8 cellular contexts compared by ENCODE assay signal in the genomic region with DNA sequence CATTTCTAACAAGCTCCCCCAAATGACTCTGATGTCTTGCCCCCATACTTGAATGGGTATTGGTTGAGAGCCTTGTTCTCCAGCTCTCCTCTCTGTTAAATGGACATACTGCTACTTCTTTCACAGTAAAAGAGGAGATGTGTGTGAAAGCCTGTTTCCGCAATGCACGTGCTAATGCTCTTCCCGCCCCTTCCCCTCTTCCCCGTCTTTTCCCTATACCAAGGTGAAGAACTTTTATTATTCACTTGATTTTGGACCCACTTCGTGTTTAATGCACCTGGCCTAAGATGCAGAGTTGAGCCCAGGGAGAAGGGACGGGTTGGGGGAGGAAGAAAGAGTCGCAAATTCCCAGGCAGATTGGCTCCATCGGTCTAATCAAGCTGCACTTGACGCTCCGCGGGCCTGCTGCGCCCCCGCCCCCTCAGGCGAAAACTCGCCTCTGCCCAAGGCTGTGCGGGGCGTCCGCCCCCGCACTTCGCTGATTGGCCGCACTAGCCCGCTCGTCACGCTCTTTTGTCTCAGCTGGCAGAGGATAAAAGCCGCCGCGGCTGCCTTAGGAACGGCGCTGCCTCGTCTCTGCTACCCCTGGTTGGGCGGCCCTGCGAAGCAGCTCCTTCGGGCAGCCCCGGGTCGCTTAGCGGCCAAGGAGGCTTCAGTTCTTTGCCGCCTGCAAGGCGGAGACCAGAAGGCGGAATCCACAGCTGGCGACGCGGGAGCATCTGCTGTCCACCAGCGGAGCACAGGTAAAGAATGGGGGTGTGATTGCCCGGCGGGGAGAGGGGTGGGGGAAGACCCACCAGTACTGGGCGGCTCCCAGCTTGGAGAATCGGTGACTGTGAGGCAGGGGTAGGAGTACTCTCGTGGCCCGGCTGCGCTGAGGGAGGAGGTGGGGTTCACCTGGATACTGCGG. TPM values are rescaled to one million over a fixed set of nuclear protein-coding genes. Genes with fewer than 3 reads are reported as not detected.
DNase-seq lines count a peak whose midpoint lies in the region; ATAC-seq and TF ChIP-seq lines count a peak whose summit lies in the region.

A gene (plus strand): TSS at position 562 of the 910 bp plus-strand sequence. CDS start 1,421 bp downstream, outside the sequence.

- peaks cover 10% of the 10 kb centered on the region for H3K4me1 Mint-ChIP-seq in activated naive CD4-positive, alpha-beta T cell treated with anti-CD3 and anti-CD28 coated beads, Interleukin-2, amount 10 ng/mL, durations not matched to agents 7 days and 5 days

- H3K4me3 Mint-ChIP-seq in activated naive CD4-positive, alpha-beta T cell treated with anti-CD3 and anti-CD28 coated beads, Interleukin-2, amount 10 ng/mL, durations not matched to agents 7 days and 5 days = peak within 1 kb of the TSS; percentile 41

- H3K9me3 Mint-ChIP-seq in activated naive CD4-positive, alpha-beta T cell treated with anti-CD3 and anti-CD28 coated beads, Interleukin-2, amount 10 ng/mL, durations not matched to agents 7 days and 5 days = no peaks in the 10 kb centered on the region

- peaks cover 74% of the 10 kb centered on the region for H3K27me3 Mint-ChIP-seq in activated naive CD4-positive, alpha-beta T cell treated with anti-CD3 and anti-CD28 coated beads, Interleukin-2, amount 10 ng/mL, durations not matched to agents 7 days and 5 days

- in situ Hi-C loops in Panc1 (cut with HindIII; ENCODE audit: low pct_unique_long_range_greater_than_20kb, low sequenced_read_pairs) = no loop called here

- H3K36me3 ChIP-seq in Panc1 (ENCODE audit: control insufficient read depth, insufficient read depth, low read length) = no peaks in the 10 kb centered on the region
- H3K36me3 ChIP-seq in heart left ventricle = no peaks in the 10 kb centered on the region
- no peaks in the 10 kb centered on the region for H3K36me3 ChIP-seq in prostate gland

- no peak for TF ChIP-seq CTCF in Panc1 (IDR thresholded peaks at IDR 0.05)
- TF ChIP-seq CTCF in heart left ventricle (IDR thresholded peaks at IDR 0.05) = no peak
- TF ChIP-seq CTCF in prostate gland (IDR thresholded peaks at IDR 0.05) = no peak

- H3K27me3 ChIP-seq in Panc1 (ENCODE audit: control insufficient read depth, insufficient read depth, low read length) = peaks cover 20% of the 10 kb centered on the region
- H3K27me3 ChIP-seq in heart left ventricle = peaks cover 0 to 77% (median 5%) of the 10 kb centered on the region in 9 donors
- H3K27me3 ChIP-seq in prostate gland (replicated peaks; ENCODE audit: insufficient read depth) = no peaks in the 10 kb centered on the region

- peaks cover 10% of the 10 kb centered on the region; the same call in 1 of the 2 replicates for H3K4me1 ChIP-seq in Panc1 (ENCODE audit: control insufficient read depth, insufficient read depth, low read length)
- H3K4me1 ChIP-seq in heart left ventricle = peaks cover 0 to 13% (median 2%) of the 10 kb centered on the region in 12 donors
- H3K4me1 ChIP-seq in prostate gland (replicated peaks) = no peaks in the 10 kb centered on the region

- ATAC-seq in HG02885 (IDR thresholded peaks at IDR 0.05; ENCODE audit: poor library complexity, unreplicated experiment) = peak; percentile 71
- peak; percentile 78 for ATAC-seq in Panc1
- ATAC-seq in heart left ventricle = peak in 3 of 4 donors; percentile 59 to 68 (median 68)
- no peak for ATAC-seq in GM18867 (IDR thresholded peaks at IDR 0.05; ENCODE audit: unreplicated experiment)
- no peak for ATAC-seq in HG03280 (IDR thresholded peaks at IDR 0.05; ENCODE audit: unreplicated experiment)

- 3 to 44% (median 16%) methylated on average over 40 to 51 of the region's 51 CpGs for WGBS in heart left ventricle, 4 donors
- WGBS in prostate gland = 10% methylated on average over 12 of the region's 51 CpGs

- H3K36me3 Mint-ChIP-seq in activated naive CD4-positive, alpha-beta T cell treated with anti-CD3 and anti-CD28 coated beads, Interleukin-2, amount 10 ng/mL, durations not matched to agents 7 days and 5 days = no peaks in the 10 kb centered on the region

- POLR2A ChIA-PET in Panc1 (lab: Charles Lee) = interaction anchor here (0.6 kb wide), 1 partner anchor 131 kb away, joined by 4 read pairs; no protein-coding TSS in a partner anchor

- H3K27ac ChIP-seq in Panc1 (ENCODE audit: low read length) (no peak within 1 kb of the TSS), heart left ventricle (no peak within 1 kb of the TSS), prostate gland (no peak within 1 kb of the TSS)

- intact Hi-C loops in Panc1 (cut with micrococcal nuclease; ENCODE audit: unreplicated experiment) (no loop called here), heart left ventricle (cut with DNase I) (no loop called here), prostate gland (cut with DNase I) (no loop called here)

- H3K9me3 ChIP-seq in Panc1 (ENCODE audit: control insufficient read depth, insufficient read depth, low read depth, low read length) (no peaks in the 10 kb centered on the region), heart left ventricle (peaks cover 0 to 5% (median 0%) of the 10 kb centered on the region in 12 donors), prostate gland (no peaks in the 10 kb centered on the region)

- H3K27ac Mint-ChIP-seq in activated naive CD4-positive, alpha-beta T cell treated with anti-CD3 and anti-CD28 coated beads, Interleukin-2, amount 10 ng/mL, durations not matched to agents 7 days and 5 days = no peak within 1 kb of the TSS

- TF ChIP-seq POLR2A in heart left ventricle (IDR thresholded peaks at IDR 0.05) (no peak), prostate gland (IDR thresholded peaks at IDR 0.05) (no peak)

- BruUV-seq in Panc1 (replicated peaks; lab: Mats Ljungman, UMichigan) = no TSS peak

- CTCF ChIA-PET in Panc1 (lab: Charles Lee) = interaction anchor here (0.6 kb wide), 2 partner anchors 11 to 56 kb away, joined by 3 read pairs; no protein-coding TSS in a partner anchor
- CTCF ChIA-PET in activated naive CD4-positive, alpha-beta T cell treated with anti-CD3 and anti-CD28 coated beads, Interleukin-2, amount 10 ng/mL, durations not matched to agents 7 days and 5 days (lab: Charles Lee) = interaction anchor here (1.0 to 1.6 kb wide), 2 partner anchors 15 to 24 kb away, joined by 3 to 4 read pairs; no protein-coding TSS in a partner anchor

- DNase-seq in COR-L47 (lab: John Stamatoyannopoulos, UW) (peak; percentile 82), Panc1 (ENCODE audit: low read depth, low spot score) (no peak), heart left ventricle (peak in 4 of 5 donors; percentile 16 to 39 (median 28)), prostate gland (ENCODE audit: low spot score) (peak; percentile 4)
- DNase-seq in activated naive CD4-positive, alpha-beta T cell treated with anti-CD3 and anti-CD28 coated beads, Interleukin-2, amount 10 ng/mL, durations not matched to agents 7 days and 5 days = peak; percentile 51

- peak within 1 kb of the TSS; percentile 30 to 52 for H3K4me3 ChIP-seq in Panc1 (ENCODE audit: low read depth in 2 of 2, low read length in 2 of 2)
- H3K4me3 ChIP-seq in heart left ventricle = peak within 1 kb of the TSS in 9 of 12 donors; percentile 2 to 41 (median 28)
- no peak within 1 kb of the TSS for H3K4me3 ChIP-seq in prostate gland

RNA-seq across cellular contexts. Expression of the gene that starts here (rescaled TPM):
- total RNA-seq in Panc1 (2021; ENCODE audit: unreplicated experiment) (0.10 TPM), heart left ventricle (under 1 TPM in 2 of 9 donors, not detected in 7; 0.23 to 0.61 TPM), prostate gland (under 1 TPM in 1 of 2 donors, not detected in 1; 0.74 TPM)
- not detected for polyA plus RNA-seq in Panc1 (2012; ENCODE audit: insufficient read length)
- under 1 TPM in 1 of 2 donors, not detected in 1; 0.06 TPM for polyA plus RNA-seq in heart left ventricle

Comparison
In these comparisons a context has a peak if more than half of its experiments do, and no peak if none do; other contexts are left out.
1. Peak in ATAC-seq and H3K4me3 ChIP-seq in Panc1; RNA of the gene not detected or under 1 TPM.
2. Peak in DNase-seq, ATAC-seq and H3K4me3 ChIP-seq in heart left ventricle; RNA of the gene not detected or under 1 TPM.
3. Peak in DNase-seq in prostate gland; RNA of the gene not detected or under 1 TPM.